In genomic region chr1:35661474-35661795, GRCh38 we compare ENCODE assay signal across 31 cellular contexts.
"Had no signal": no experiment of that assay in that cellular context is flagged by ENCODE, and none has a peak within 500 bp of the region (broad histone marks: within the 10 kb centered on the region; RNA-seq: fewer than 3 reads in every experiment).

No MANE protein-coding gene starts in this region.

- H3K9me3 Mint-ChIP-seq: natural killer cell treated with Interleukin-12 subunit alpha and Interleukin-12 subunit beta and Interleukin-15 and Interleukin-18, amount 100 ng/mL, for 72 hours; nephron progenitor cell; neural crest cell; stimulated activated memory B cell treated with anti-CD40 and anti-IgM and Interleukin-4, amounts not matched to agents 10 μg/mL and 1 μg/mL and 100 μg/mL, for 72 hours; stimulated activated naive CD8-positive, alpha-beta T cell treated with anti-CD3 and anti-CD28 coated beads, Interleukin-15, Interleukin-2, amounts not matched to agents 100 ng/mL and 50 ng/mL, for 24 hours had no signal

- DNase-seq: naive B cell; naive thymus-derived CD8-positive, alpha-beta T cell; occipital lobe; posterior cingulate gyrus; spleen; stimulated activated CD4-positive, alpha-beta T cell treated with anti-CD3 and anti-CD28 coated beads, Interleukin-12 subunit alpha, Interleukin-12 subunit beta, amount 100 ng/mL, for 4 hours; stimulated activated CD4-positive, alpha-beta T cell treated with anti-CD3 and anti-CD28 coated beads, Interleukin-1b, Interleukin-23, amount 100 ng/mL, for 48 hours; stimulated activated CD4-positive, alpha-beta T cell treated with anti-CD3 and anti-CD28 coated beads, Interleukin-4, amount 100 ng/mL, for 1 hour; stimulated activated CD4-positive, alpha-beta T cell treated with anti-CD3 and anti-CD28 coated beads, Interleukin-4, amount 100 ng/mL, for 4 hours; stimulated activated CD8-positive, alpha-beta memory T cell treated with anti-CD3 and anti-CD28 coated beads, Interleukin-4, amount 100 ng/mL, for 48 hours; stimulated activated naive CD4-positive, alpha-beta T cell; substantia nigra; testis; transverse colon; upper lobe of left lung had no signal

- H3K27ac Mint-ChIP-seq: naive B cell; naive thymus-derived CD8-positive, alpha-beta T cell; natural killer cell treated with Interleukin-12 subunit alpha and Interleukin-12 subunit beta and Interleukin-15 and Interleukin-18, amount 100 ng/mL, for 72 hours; nephron progenitor cell; stimulated activated memory B cell treated with anti-CD40 and anti-IgM and Interleukin-4, amounts not matched to agents 10 μg/mL and 1 μg/mL and 100 μg/mL, for 72 hours; stimulated activated naive CD8-positive, alpha-beta T cell treated with anti-CD3 and anti-CD28 coated beads, Interleukin-15, Interleukin-2, amounts not matched to agents 100 ng/mL and 50 ng/mL, for 24 hours had no signal

- H3K36me3 ChIP-seq: ovary, prostate gland, right atrium auricular region, spleen, suprapubic skin, tibial artery, transverse colon, upper lobe of left lung, vagina had no signal

- H3K9me3 ChIP-seq: ovary, prostate gland, right atrium auricular region, spleen, suprapubic skin, testis, tibial artery, transverse colon, upper lobe of left lung, vagina had no signal

- H3K4me1 ChIP-seq: parathyroid adenoma, prostate gland, right atrium auricular region, spleen, suprapubic skin, testis, tibial artery, transverse colon, upper lobe of left lung, vagina had no signal

- H3K27me3 ChIP-seq: ovary, right atrium auricular region, testis, upper lobe of left lung, vagina had no signal

- H3K27ac ChIP-seq: ovary, parathyroid adenoma, prostate gland, right atrium auricular region, skin epidermis, spleen, suprapubic skin, testis, tibial artery, transverse colon, upper lobe of left lung, vagina had no signal

- H3K4me2 ChIP-seq: smooth muscle cell had no signal

- H3K79me2 ChIP-seq: parathyroid adenoma had no signal

- H3K4me3 Mint-ChIP-seq: naive B cell; naive thymus-derived CD8-positive, alpha-beta T cell; natural killer cell treated with Interleukin-12 subunit alpha and Interleukin-12 subunit beta and Interleukin-15 and Interleukin-18, amount 100 ng/mL, for 72 hours; nephron progenitor cell; neural crest cell; stimulated activated memory B cell treated with anti-CD40 and anti-IgM and Interleukin-4, amounts not matched to agents 10 μg/mL and 1 μg/mL and 100 μg/mL, for 72 hours; stimulated activated naive CD8-positive, alpha-beta T cell treated with anti-CD3 and anti-CD28 coated beads, Interleukin-15, Interleukin-2, amounts not matched to agents 100 ng/mL and 50 ng/mL, for 24 hours had no signal

- ATAC-seq: naive thymus-derived CD8-positive, alpha-beta T cell; natural killer cell treated with Interleukin-12 subunit alpha and Interleukin-12 subunit beta and Interleukin-15 and Interleukin-18, amount 100 ng/mL, for 72 hours; sciatic nerve; stimulated activated memory B cell treated with anti-CD40 and anti-IgM and Interleukin-4, amounts not matched to agents 10 μg/mL and 1 μg/mL and 100 μg/mL, for 72 hours had no signal

- H3K36me3 Mint-ChIP-seq: naive B cell; naive thymus-derived CD8-positive, alpha-beta T cell; natural killer cell treated with Interleukin-12 subunit alpha and Interleukin-12 subunit beta and Interleukin-15 and Interleukin-18, amount 100 ng/mL, for 72 hours; stimulated activated memory B cell treated with anti-CD40 and anti-IgM and Interleukin-4, amounts not matched to agents 10 μg/mL and 1 μg/mL and 100 μg/mL, for 72 hours had no signal

- H3K9ac ChIP-seq: parathyroid adenoma had no signal

- FAIRE-seq: urothelium cell line had no signal

- H3K4me1 Mint-ChIP-seq: naive B cell, nephron progenitor cell, neural crest cell had no signal

- H3K4me3 ChIP-seq: ovary, prostate gland, right atrium auricular region, skin epidermis, smooth muscle cell, spleen, suprapubic skin, testis, tibial artery, transverse colon, upper lobe of left lung, vagina had no signal

- H2AFZ ChIP-seq: parathyroid adenoma had no signal
